In genomic region chr4:143240920-143241319, GRCh38 we compare ENCODE assay signal across 20 cellular contexts. TPM values are rescaled to one million over a fixed set of nuclear protein-coding genes. Genes with fewer than 3 reads are reported as not detected.
DNase-seq lines count a peak whose midpoint lies in the region; ATAC-seq and TF ChIP-seq lines count a peak whose summit lies in the region.
"Had no signal": no experiment of that assay in that cellular context is flagged by ENCODE, and none has a peak within 500 bp of the region (broad histone marks: within the 10 kb centered on the region; RNA-seq: fewer than 3 reads in every experiment).

No MANE protein-coding gene starts in this region.

- intact Hi-C loops in posterior cingulate gyrus (cut with DNase I): no loop called here

- no peaks in the 10 kb centered on the region for H3K36me3 ChIP-seq in muscle layer of duodenum (ENCODE audit: control insufficient read depth in 1 of 2, insufficient read depth in 2 of 2, low read length in 2 of 2)

- peaks cover 5% of the 10 kb centered on the region for H3K4me1 Mint-ChIP-seq in activated naive CD8-positive, alpha-beta T cell treated with anti-CD3 and anti-CD28 coated beads, Interleukin-2, amount 50 U/mL, for 24 hours
- H3K4me1 Mint-ChIP-seq in activated naive CD8-positive, alpha-beta T cell treated with anti-CD3 and anti-CD28 coated beads for 36 hours: peaks cover 4% of the 10 kb centered on the region

- DNase-seq in activated naive CD8-positive, alpha-beta T cell treated with anti-CD3 and anti-CD28 coated beads, Interleukin-2, amount 50 U/mL, for 24 hours: no peak
- no peak for DNase-seq in activated naive CD8-positive, alpha-beta T cell treated with anti-CD3 and anti-CD28 coated beads for 36 hours
- DNase-seq in OCI-M1 (lab: John Stamatoyannopoulos, UW) (peak; percentile 60), choroid plexus epithelial cell (ENCODE audit: low read depth) (peak; percentile 52), glomerular visceral epithelial cell (ENCODE audit: extremely low spot score) (no peak), SHP77 treated with DMSO at 0.1 percent for 48 hours (lab: John Stamatoyannopoulos, UW) (no peak), posterior cingulate gyrus (no peak)
- DNase-seq: AML-193; C1 segment of cervical spinal cord; CD8-positive, alpha-beta T cell; DMS153; GF-D8; NCI-H1092; NCI-H1436; NCI-H1930; SIG-M5; SK-N-SH had no signal

- no peaks in the 10 kb centered on the region for H3K36me3 Mint-ChIP-seq in activated naive CD8-positive, alpha-beta T cell treated with anti-CD3 and anti-CD28 coated beads, Interleukin-2, amount 50 U/mL, for 24 hours (ENCODE audit: low read depth)
- H3K36me3 Mint-ChIP-seq in activated naive CD8-positive, alpha-beta T cell treated with anti-CD3 and anti-CD28 coated beads for 36 hours: no peaks in the 10 kb centered on the region
- H3K36me3 Mint-ChIP-seq: CD8-positive, alpha-beta T cell had no signal

- H3K27ac Mint-ChIP-seq in activated naive CD8-positive, alpha-beta T cell treated with anti-CD3 and anti-CD28 coated beads, Interleukin-2, amount 50 U/mL, for 24 hours: no peak overlapping the region
- H3K27ac Mint-ChIP-seq in activated naive CD8-positive, alpha-beta T cell treated with anti-CD3 and anti-CD28 coated beads for 36 hours: no peak overlapping the region
- H3K27ac Mint-ChIP-seq: CD8-positive, alpha-beta T cell had no signal

- no peaks in the 10 kb centered on the region for H3K9me3 Mint-ChIP-seq in activated naive CD8-positive, alpha-beta T cell treated with anti-CD3 and anti-CD28 coated beads, Interleukin-2, amount 50 U/mL, for 24 hours
- H3K9me3 Mint-ChIP-seq in activated naive CD8-positive, alpha-beta T cell treated with anti-CD3 and anti-CD28 coated beads for 36 hours: peaks cover 13% of the 10 kb centered on the region

- no peaks in the 10 kb centered on the region for H3K9me3 ChIP-seq in muscle layer of duodenum (ENCODE audit: control insufficient read depth in 1 of 2, low read length in 2 of 2)
- H3K9me3 ChIP-seq: SK-N-SH had no signal

- no peak overlapping the region for H3K4me3 ChIP-seq in choroid plexus epithelial cell (ENCODE audit: low read depth, low read length)
- H3K4me3 ChIP-seq in muscle layer of duodenum (ENCODE audit: low read depth in 1 of 2, low read length in 2 of 2): no peak overlapping the region

- no peaks in the 10 kb centered on the region for H3K27me3 ChIP-seq in muscle layer of duodenum (ENCODE audit: low read depth, low read length)

- H3K27ac ChIP-seq in muscle layer of duodenum (ENCODE audit: low read length): peak overlapping the region; percentile 4
- H3K27ac ChIP-seq: 22Rv1, RWPE1 had no signal

- no peak for TF ChIP-seq CTCF in choroid plexus epithelial cell (conservative IDR thresholded peaks at IDR 0.05; ENCODE audit: low read depth, low read length)

- peaks cover 0 to 13% of the 10 kb centered on the region in 2 donors for H3K4me1 ChIP-seq in muscle layer of duodenum (ENCODE audit: control insufficient read depth in 1 of 2, insufficient read depth in 2 of 2, low read length in 2 of 2)

- no peak overlapping the region for H3K4me3 Mint-ChIP-seq in activated naive CD8-positive, alpha-beta T cell treated with anti-CD3 and anti-CD28 coated beads, Interleukin-2, amount 50 U/mL, for 24 hours
- H3K4me3 Mint-ChIP-seq in activated naive CD8-positive, alpha-beta T cell treated with anti-CD3 and anti-CD28 coated beads for 36 hours: no peak overlapping the region
- H3K4me3 Mint-ChIP-seq: CD8-positive, alpha-beta T cell had no signal

- peak; percentile 54 for ATAC-seq in activated naive CD8-positive, alpha-beta T cell treated with anti-CD3 and anti-CD28 coated beads, Interleukin-2, amount 50 U/mL, for 24 hours
- ATAC-seq: CD8-positive, alpha-beta T cell had no signal

- no peaks in the 10 kb centered on the region for H3K27me3 Mint-ChIP-seq in activated naive CD8-positive, alpha-beta T cell treated with anti-CD3 and anti-CD28 coated beads, Interleukin-2, amount 50 U/mL, for 24 hours
- H3K27me3 Mint-ChIP-seq in activated naive CD8-positive, alpha-beta T cell treated with anti-CD3 and anti-CD28 coated beads for 36 hours: no peaks in the 10 kb centered on the region

RNA-seq across cellular contexts. Expression of gene USP38, which starts 56.2 kb away (rescaled TPM):
- total RNA-seq in activated naive CD8-positive, alpha-beta T cell treated with anti-CD3 and anti-CD28 coated beads for 36 hours: 10 to 100 TPM; 22.7 to 23.1 TPM

Comparison
In these comparisons a context has a peak if more than half of its experiments do, and no peak if none do; other contexts are left out.
1. DNase-seq: peak in OCI-M1 (single experiment) and choroid plexus epithelial cell (single experiment); none in activated naive CD8-positive, alpha-beta T cell treated with anti-CD3 and anti-CD28 coated beads, Interleukin-2, amount 50 U/mL, for 24 hours (single experiment), activated naive CD8-positive, alpha-beta T cell treated with anti-CD3 and anti-CD28 coated beads for 36 hours (single experiment), glomerular visceral epithelial cell (single experiment), SHP77 treated with DMSO at 0.1 percent for 48 hours (single experiment) and posterior cingulate gyrus (0 of 10).